ENCODE assay signal across 8 cellular contexts in the genomic region with DNA sequence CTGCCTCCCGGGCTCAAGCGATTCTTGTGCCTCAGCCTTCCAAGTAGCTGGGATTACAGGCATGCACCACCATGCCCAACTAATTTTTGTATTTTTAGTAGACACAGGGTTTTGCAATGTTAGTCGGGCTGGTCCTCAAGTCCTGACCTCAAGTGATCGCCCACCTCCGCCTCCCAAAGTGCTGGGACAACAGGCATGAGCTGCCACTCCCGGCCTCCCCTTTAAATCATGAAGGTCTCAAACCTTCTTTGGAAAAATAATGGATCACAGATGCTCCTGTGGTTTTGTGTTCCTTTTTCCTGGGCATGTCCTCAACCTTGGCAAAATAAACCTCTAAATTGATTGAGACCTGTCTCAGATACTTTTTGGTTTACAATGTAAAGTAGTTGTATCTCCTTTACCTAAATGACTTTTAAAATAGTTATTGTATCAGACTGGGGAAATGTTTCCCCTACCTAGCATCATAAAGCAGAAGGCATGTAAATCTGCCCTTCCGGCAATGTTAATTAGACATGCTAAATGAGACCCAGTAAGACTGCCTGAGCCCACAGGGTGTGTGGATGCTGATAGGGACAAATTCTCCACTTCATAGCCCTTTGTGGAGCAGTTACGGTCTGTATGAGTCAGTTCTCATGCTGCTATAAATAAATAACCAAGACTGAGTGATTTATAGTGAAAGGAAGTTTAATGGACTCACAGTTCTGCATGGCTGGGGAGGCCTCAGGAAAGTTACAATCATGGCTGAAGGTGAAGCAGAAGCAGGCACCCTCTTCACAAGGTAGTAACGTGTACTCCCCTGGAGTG. TPM values are rescaled to one million over a fixed set of nuclear protein-coding genes. Genes with fewer than 3 reads are reported as not detected.
A peak's percentile ranks its signal among the peaks of the same experiment; 100 is the strongest.
DNase-seq lines count a peak whose midpoint lies in the region; ATAC-seq, FAIRE-seq and TF ChIP-seq lines count a peak whose summit lies in the region.

No MANE protein-coding gene starts in this region.

- H3K4me3 ChIP-seq in epithelial cell of esophagus (ENCODE audit: low read length) (no peak overlapping the region), small intestine (ENCODE audit: low read depth in 1 of 2, low read length in 2 of 2) (no peak overlapping the region)

- no peak for FAIRE-seq in small intestine (lab: Jason Lieb, UNC)

- 73 to 82% (median 81%) methylated on average over 9 of the region's 9 CpGs for WGBS in small intestine, 3 donors

- ATAC-seq in GM21423 (IDR thresholded peaks at IDR 0.05; ENCODE audit: unreplicated experiment) (peak; percentile 65), HG02840 (IDR thresholded peaks at IDR 0.05; ENCODE audit: low FRiP score, unreplicated experiment) (no peak)

- H3K36me3 ChIP-seq in small intestine (ENCODE audit: control insufficient read depth in 2 of 2, insufficient read depth in 2 of 2, low read length in 2 of 2), result no peaks in the 10 kb centered on the region

- no peak for TF ChIP-seq CTCF in epithelial cell of esophagus (IDR thresholded peaks at IDR 0.05; ENCODE audit: insufficient read depth, low read depth, low read length, missing control alignments)

- peaks cover 2% of the 10 kb centered on the region for H3K9me3 ChIP-seq in small intestine (ENCODE audit: control insufficient read depth, low read depth)

- DNase-seq in LHCN-M2 (ENCODE audit: low read depth) (peak; percentile 11), epithelial cell of esophagus (ENCODE audit: low read depth) (peak; percentile 56), small intestine (peak; percentile 50), NCI-H187 treated with DMSO at 0.1 percent for 48 hours (lab: John Stamatoyannopoulos, UW) (no peak), DMS 273 treated with DMSO at 0.1 percent for 48 hours (lab: John Stamatoyannopoulos, UW) (no peak)
- no peak for DNase-seq in effector CD4-positive, alpha-beta T cell

- no peak overlapping the region for H3K27ac ChIP-seq in small intestine (ENCODE audit: low read depth in 1 of 2, low read length in 1 of 2)

- H3K27me3 ChIP-seq in small intestine (ENCODE audit: control insufficient read depth in 2 of 2, insufficient read depth in 2 of 2, low read length in 2 of 2), result no peaks in the 10 kb centered on the region

- H3K4me1 ChIP-seq in small intestine (ENCODE audit: control insufficient read depth in 2 of 2, insufficient read depth in 1 of 2, low read depth in 1 of 2, low read length in 1 of 2), result no peaks in the 10 kb centered on the region

RNA-seq across cellular contexts. Expression of a gene that starts 27.8 kb away (rescaled TPM):
- 124 and 234 TPM in 2 replicates for total RNA-seq in LHCN-M2 (2014; rRNA removed)
- polyA plus RNA-seq in LHCN-M2 (2012), result 86.4 TPM
- polyA plus RNA-seq in small intestine, result 1,000 to 10,000 TPM in 2 of 3 donors, 100 to 1,000 TPM in 1; 439 to 1,932 (median 1,477) TPM

RNA-seq across cellular contexts. Expression of a gene that starts 37.2 kb away (rescaled TPM):
- 9.4 and 16.5 TPM in 2 replicates for total RNA-seq in LHCN-M2 (2014; rRNA removed)
- polyA plus RNA-seq in LHCN-M2 (2012), result 13.4 TPM
- polyA plus RNA-seq in small intestine, result 1 to 10 TPM in 1 of 3 donors, under 1 TPM in 2; 0.54 to 9.0 (median 0.67) TPM

RNA-seq across cellular contexts. Expression of a gene that starts 37.3 kb away (rescaled TPM):
- 10.6 and 14.9 TPM in 2 replicates for total RNA-seq in LHCN-M2 (2014; rRNA removed)
- 6.1 TPM for polyA plus RNA-seq in LHCN-M2 (2012)
- 10 to 100 TPM in 2 of 3 donors, 1 to 10 TPM in 1; 8.9 to 18.3 (median 11.9) TPM for polyA plus RNA-seq in small intestine

RNA-seq across cellular contexts. Expression of a gene that starts 59.0 kb away (rescaled TPM):
- total RNA-seq in LHCN-M2 (2014; rRNA removed), result 4.2 and 5.8 TPM in 2 replicates
- polyA plus RNA-seq in LHCN-M2 (2012), result 3.7 TPM
- polyA plus RNA-seq in small intestine, result 10 to 100 TPM in 2 of 3 donors, 1 to 10 TPM in 1; 8.4 to 13.7 (median 10.1) TPM

Comparison
In these comparisons a context has a peak if more than half of its experiments do, and no peak if none do; other contexts are left out.
1. DNase-seq: peak in LHCN-M2 (single experiment), epithelial cell of esophagus (single experiment) and small intestine (single experiment); none in NCI-H187 treated with DMSO at 0.1 percent for 48 hours (single experiment), DMS 273 treated with DMSO at 0.1 percent for 48 hours (single experiment) and effector CD4-positive, alpha-beta T cell (single experiment).